13 cellular contexts compared by ENCODE assay signal in the genomic region with DNA sequence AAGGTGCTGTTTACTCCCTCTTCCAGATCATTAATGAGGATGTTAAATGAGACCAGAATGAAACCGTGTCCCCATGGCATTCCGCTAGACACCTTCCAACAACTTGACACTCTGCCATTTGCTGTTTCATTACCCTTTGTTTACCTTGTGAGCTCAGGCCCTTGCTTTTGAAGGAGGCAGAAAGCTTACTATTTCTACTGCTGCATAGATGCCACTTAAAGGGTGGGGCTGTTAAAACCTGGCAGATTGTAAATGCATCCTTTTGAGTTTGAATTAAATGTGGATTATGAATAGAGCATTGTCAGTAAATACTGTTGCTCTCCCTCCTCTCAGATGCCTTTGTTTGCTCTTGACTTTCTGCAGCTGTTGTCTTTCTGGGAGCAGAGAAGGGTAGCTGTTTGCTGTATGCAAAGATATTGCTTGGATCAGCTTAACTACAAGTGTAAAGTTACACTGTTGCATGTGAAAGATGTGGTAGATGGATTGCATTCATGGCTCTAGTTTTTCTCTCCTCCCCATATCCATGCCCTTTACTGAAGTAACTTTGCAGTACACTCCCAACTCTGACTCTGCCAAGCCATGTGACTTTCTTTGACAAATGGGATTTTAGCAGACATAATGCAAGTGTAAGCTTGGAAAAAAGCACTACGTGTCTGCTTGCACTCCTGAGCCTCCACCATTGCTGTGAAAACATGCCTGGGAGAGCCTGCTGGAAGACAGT.
DNase-seq lines count a peak whose midpoint lies in the region; ATAC-seq lines count a peak whose summit lies in the region.
"Had no signal": no experiment of that assay in that cellular context is flagged by ENCODE, and none has a peak within 500 bp of the region (broad histone marks: within the 10 kb centered on the region; RNA-seq: fewer than 3 reads in every experiment).

No MANE protein-coding gene starts in this region.

- peak; percentile 69 for DNase-seq in NCI-H748 treated with DMSO at 0.1 percent for 48 hours (lab: John Stamatoyannopoulos, UW)
- DNase-seq in foreskin melanocyte, result peak; percentile 61
- DNase-seq in sciatic nerve (ENCODE audit: low spot score), result no peak
- no peak for DNase-seq in stimulated activated CD4-positive, alpha-beta T cell treated with anti-CD3 and anti-CD28 coated beads, Interleukin-2, amount 100 ng/mL, for 48 hours
- no peak for DNase-seq in central memory CD4-positive, alpha-beta T cell
- DNase-seq: NCI-H226 had no signal

- peak overlapping the region; percentile 82 for H3K27ac ChIP-seq in HUES48 (ENCODE audit: low read depth, low read length)

- intact Hi-C loops in sciatic nerve (cut with DNase I), result no loop called here

- H3K4me1 ChIP-seq in HUES48 (ENCODE audit: control insufficient read depth, insufficient read depth, low read length), result peaks cover 54% of the 10 kb centered on the region

- no peaks in the 10 kb centered on the region for H3K36me3 ChIP-seq in HUES48 (ENCODE audit: control insufficient read depth, insufficient read depth, low read length)
- H3K36me3 ChIP-seq: gastroesophageal sphincter had no signal

- H3K4me3 ChIP-seq in HUES48 (ENCODE audit: low read depth, low read length), result peak overlapping the region; percentile 7; the same call in 1 of the 2 replicates
- H3K4me3 ChIP-seq: gastroesophageal sphincter, smooth muscle cell had no signal

- H3K27me3 ChIP-seq in HUES48 (ENCODE audit: control insufficient read depth, insufficient read depth, low read length), result no peaks in the 10 kb centered on the region
- H3K27me3 ChIP-seq: gastroesophageal sphincter had no signal

- H3K9me3 ChIP-seq in HUES48 (ENCODE audit: control insufficient read depth, insufficient read depth, low read length), result no peaks in the 10 kb centered on the region
- H3K9me3 ChIP-seq: gastroesophageal sphincter had no signal

- ATAC-seq in sciatic nerve (peak; percentile 10), HG02973 (IDR thresholded peaks at IDR 0.05; ENCODE audit: unreplicated experiment) (no peak), HG03159 (IDR thresholded peaks at IDR 0.05; ENCODE audit: unreplicated experiment) (no peak)
- ATAC-seq: gastroesophageal sphincter; HCT116; stimulated activated effector memory CD8-positive, alpha-beta T cell treated with anti-CD3 and anti-CD28 coated beads, Interleukin-12 subunit alpha, Interleukin-12 subunit beta, amount 100 ng/mL, for 72 hours had no signal

- peak overlapping the region; percentile 19 for H3K9ac ChIP-seq in HUES48 (ENCODE audit: low read depth, low read length)

Comparison
In these comparisons a context has a peak if more than half of its experiments do, and no peak if none do; other contexts are left out.
1. DNase-seq: peak in NCI-H748 treated with DMSO at 0.1 percent for 48 hours (single experiment) and foreskin melanocyte (single experiment); none in sciatic nerve (single experiment), stimulated activated CD4-positive, alpha-beta T cell treated with anti-CD3 and anti-CD28 coated beads, Interleukin-2, amount 100 ng/mL, for 48 hours (0 of 2) and central memory CD4-positive, alpha-beta T cell (single experiment).